8 cellular contexts compared by ENCODE assay signal in the genomic region with DNA sequence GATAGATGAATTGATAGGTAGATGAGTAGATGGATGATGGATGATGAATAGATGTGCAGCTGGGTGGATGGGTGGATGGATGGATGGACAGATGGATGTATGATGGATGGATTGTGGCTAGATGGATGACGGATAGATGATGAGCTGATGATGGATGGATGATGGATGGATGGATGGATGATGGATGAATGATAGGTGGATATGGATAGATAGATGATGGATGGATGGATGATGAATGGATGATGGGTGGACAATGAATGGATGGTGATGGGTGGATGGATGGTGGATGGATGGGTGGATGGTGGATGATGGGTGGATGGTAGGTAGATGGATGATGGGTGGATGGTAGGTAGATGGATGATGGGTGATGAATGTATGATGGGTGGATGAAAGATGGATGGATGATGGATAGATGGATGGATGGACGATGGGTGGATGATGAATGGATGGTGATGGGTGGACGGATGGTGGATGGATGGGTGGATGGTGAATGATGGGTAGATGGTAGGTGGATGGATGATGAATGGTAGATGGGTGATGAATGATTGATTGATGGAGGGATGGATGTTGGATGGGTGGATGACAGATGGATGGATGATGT.
"Had no signal": no experiment of that assay in that cellular context is flagged by ENCODE, and none has a peak within 500 bp of the region (broad histone marks: within the 10 kb centered on the region; RNA-seq: fewer than 3 reads in every experiment).

No MANE protein-coding gene starts in this region.

- H3K4me3 ChIP-seq: GM23338, HAP-1 had no signal

- H3K36me3 ChIP-seq: HAP-1 had no signal

- DNase-seq: H7, Karpas-422, KBM-7 had no signal

- H2AFZ ChIP-seq: GM23338 had no signal

- H3K9ac ChIP-seq: KMS-11 had no signal

- H3K4me2 ChIP-seq: GM23338, KMS-11 had no signal

- ATAC-seq: GM23338, HCT116 had no signal

- H3K27ac ChIP-seq: HL-60, KMS-11 had no signal

- H3K4me1 ChIP-seq: HAP-1 had no signal
